ENCODE assay signal across 7 cellular contexts in genomic region chr5:3905521-3905920, GRCh38.
"Had no signal": no experiment of that assay in that cellular context is flagged by ENCODE, and none has a peak within 500 bp of the region (broad histone marks: within the 10 kb centered on the region; RNA-seq: fewer than 3 reads in every experiment).

No MANE protein-coding gene starts in this region.

- ATAC-seq: GM23338, HepG2 had no signal

- H3K4me2 ChIP-seq: GM23338 had no signal

- H3K27ac Mint-ChIP-seq: GM23338, H9, IgD-negative memory B cell had no signal

- H2AFZ ChIP-seq: GM23338 had no signal

- H3K4me1 Mint-ChIP-seq: GM23338, H9 had no signal

- H3K27me3 Mint-ChIP-seq: IgD-negative memory B cell had no signal

- H3K4me3 Mint-ChIP-seq: GM23338, H9, IgD-negative memory B cell had no signal

- H3K4me3 ChIP-seq: GM23338 had no signal

- H3K27ac ChIP-seq: HL-60 had no signal

- DNase-seq: H9, HCEC 1CT, KBM-7 had no signal
